19 cellular contexts compared by ENCODE assay signal in the genomic region with DNA sequence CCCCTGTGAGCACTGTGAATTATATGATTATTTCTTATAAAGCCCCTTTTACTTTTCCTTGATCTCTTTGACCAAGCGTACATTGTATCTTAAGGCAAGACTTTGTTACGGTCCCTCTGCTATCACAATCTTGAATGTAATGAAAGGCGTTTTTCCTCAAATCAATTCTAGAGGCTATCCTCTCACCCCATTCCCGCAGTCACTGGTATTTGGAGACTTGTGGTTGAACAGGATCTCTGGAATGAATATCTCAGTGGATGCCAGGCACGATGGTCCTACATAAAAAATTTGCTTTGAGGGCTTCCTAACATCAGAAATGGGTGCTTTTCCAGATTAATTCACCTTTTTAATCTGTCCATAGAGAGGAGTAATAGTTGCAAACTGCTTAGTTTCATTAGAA.
"Had no signal": no experiment of that assay in that cellular context is flagged by ENCODE, and none has a peak within 500 bp of the region (broad histone marks: within the 10 kb centered on the region; RNA-seq: fewer than 3 reads in every experiment).

No MANE protein-coding gene starts in this region.

- ATAC-seq: activated CD8-positive, alpha-beta T cell treated with anti-CD3 and anti-CD28 coated beads, Interleukin-2, amount 10 ng/mL, durations not matched to agents 7 days and 5 days; activated T-cell treated with anti-CD3 and anti-CD28 coated beads, Interleukin-2, amount 50 U/mL, for 4 hours; left colon; lower lobe of right lung; right cardiac atrium; stimulated activated effector memory CD8-positive, alpha-beta T cell treated with anti-CD3 and anti-CD28 coated beads, Interleukin-12 subunit alpha, Interleukin-12 subunit beta, amount 100 ng/mL, for 72 hours had no signal

- H2AFZ ChIP-seq: hepatocyte had no signal

- H3K4me1 ChIP-seq: esophagus muscularis mucosa, lower lobe of right lung, stomach had no signal

- H3K4me2 ChIP-seq: hepatocyte, smooth muscle cell had no signal

- H3K9me3 ChIP-seq: esophagus muscularis mucosa, lower lobe of right lung, stomach had no signal

- H3K36me3 ChIP-seq: esophagus muscularis mucosa, lower lobe of right lung, stomach had no signal

- DNase-seq: activated CD4-positive, alpha-beta T cell treated with anti-CD3 and anti-CD28 coated beads, Interleukin-2, amount 10 ng/mL, durations not matched to agents 24 days and 14 days; activated CD8-positive, alpha-beta T cell treated with anti-CD3 and anti-CD28 coated beads, Interleukin-2, amount 10 ng/mL, durations not matched to agents 7 days and 5 days; activated effector memory CD4-positive, alpha-beta T cell treated with Interleukin-2 at 50 U/mL for 16 hours; activated naive CD4-positive, alpha-beta T cell treated with anti-CD3 and anti-CD28 coated beads, Interleukin-2, amount 50 U/mL, for 16 hours; activated T-cell treated with anti-CD3 and anti-CD28 coated beads, Interleukin-2, amount 50 U/mL, for 4 hours; aorta; effector CD8-positive, alpha-beta T cell; islet precursor cell; left colon; lower lobe of right lung; occipital lobe; right cardiac atrium; stimulated activated CD4-positive, alpha-beta T cell treated with anti-CD3 and anti-CD28 coated beads, Interleukin-4, amount 100 ng/mL, for 1 hour; stomach; T1000 had no signal

- H3K27me3 ChIP-seq: esophagus muscularis mucosa, hepatocyte, stomach had no signal

- H3K79me2 ChIP-seq: hepatocyte had no signal

- H3K4me3 ChIP-seq: esophagus muscularis mucosa, hepatocyte, lower lobe of right lung, smooth muscle cell, stomach had no signal

- H3K27ac ChIP-seq: esophagus muscularis mucosa, hepatocyte, lower lobe of right lung, stomach had no signal
